ENCODE assay signal across 9 cellular contexts in genomic region chr1:154860154-154860870, GRCh38. TPM values are rescaled to one million over a fixed set of nuclear protein-coding genes. Genes with fewer than 3 reads are reported as not detected.
A peak's percentile ranks its signal among the peaks of the same experiment; 100 is the strongest.
DNase-seq lines count a peak whose midpoint lies in the region; ATAC-seq and TF ChIP-seq lines count a peak whose summit lies in the region.
"Had no signal": no experiment of that assay in that cellular context is flagged by ENCODE, and none has a peak within 500 bp of the region (broad histone marks: within the 10 kb centered on the region; RNA-seq: fewer than 3 reads in every experiment).

No MANE protein-coding gene starts in this region.

- no peaks in the 10 kb centered on the region for H3K9me3 ChIP-seq in esophagus squamous epithelium

- in situ Hi-C loops in astrocyte of the spinal cord (cut with HindIII; ENCODE audit: low sequenced_read_pairs) = no loop called here

- peak; percentile 64 for ATAC-seq in GM19397 (IDR thresholded peaks at IDR 0.05; ENCODE audit: unreplicated experiment)
- peak; percentile 67 for ATAC-seq in HG03280 (IDR thresholded peaks at IDR 0.05; ENCODE audit: unreplicated experiment)
- ATAC-seq: HCT116 had no signal

- WGBS in esophagus squamous epithelium, 2 donors = 60 to 72% methylated on average over 12 of the region's 12 CpGs

- H3K4me3 ChIP-seq in astrocyte of the spinal cord (ENCODE audit: low read depth, low read length) (no peak overlapping the region), esophagus squamous epithelium (no peak overlapping the region)

- peak overlapping the region in 1 of 4 donors; percentile 49 for H3K27ac ChIP-seq in esophagus squamous epithelium

- H3K27me3 ChIP-seq in esophagus squamous epithelium = peaks cover 0 to 21% (median 0%) of the 10 kb centered on the region in 4 donors

- H3K36me3 ChIP-seq in esophagus squamous epithelium = no peaks in the 10 kb centered on the region

- intact Hi-C loops in esophagus squamous epithelium (cut with DNase I) = no loop called here

- H3K4me1 ChIP-seq in esophagus squamous epithelium = no peaks in the 10 kb centered on the region

- TF ChIP-seq POLR2A in esophagus squamous epithelium (IDR thresholded peaks at IDR 0.05) = no peak

- TF ChIP-seq CTCF in astrocyte of the spinal cord (IDR thresholded peaks at IDR 0.05; ENCODE audit: low read depth, low read length) = no peak
- TF ChIP-seq CTCF in esophagus squamous epithelium (IDR thresholded peaks at IDR 0.05) = no peak

- DNase-seq in ELR (ENCODE audit: low read depth) = peak; percentile 64
- peak; percentile 22 for DNase-seq in astrocyte of the spinal cord (ENCODE audit: low read depth, low spot score)
- DNase-seq in OCI-M2 (lab: John Stamatoyannopoulos, UW; ENCODE audit: unreplicated experiment) = no peak
- DNase-seq in esophagus squamous epithelium (lab: John Stamatoyannopoulos, UW) = no peak
- DNase-seq in NCI-H69 (lab: John Stamatoyannopoulos, UW) = no peak
- no peak for DNase-seq in retina

RNA-seq across cellular contexts. Expression of gene KCNN3, which starts 9.8 kb away (rescaled TPM):
- total RNA-seq in esophagus squamous epithelium = 1 to 10 TPM in 1 of 4 donors, under 1 TPM in 3; 0.08 to 1.7 (median 0.50) TPM

Comparison
In these comparisons a context has a peak if more than half of its experiments do, and no peak if none do; other contexts are left out.
1. DNase-seq: peak in ELR (single experiment) and astrocyte of the spinal cord (single experiment); none in OCI-M2 (single experiment), esophagus squamous epithelium (single experiment), NCI-H69 (single experiment) and retina (single experiment).